8 cellular contexts compared by ENCODE assay signal in the genomic region with DNA sequence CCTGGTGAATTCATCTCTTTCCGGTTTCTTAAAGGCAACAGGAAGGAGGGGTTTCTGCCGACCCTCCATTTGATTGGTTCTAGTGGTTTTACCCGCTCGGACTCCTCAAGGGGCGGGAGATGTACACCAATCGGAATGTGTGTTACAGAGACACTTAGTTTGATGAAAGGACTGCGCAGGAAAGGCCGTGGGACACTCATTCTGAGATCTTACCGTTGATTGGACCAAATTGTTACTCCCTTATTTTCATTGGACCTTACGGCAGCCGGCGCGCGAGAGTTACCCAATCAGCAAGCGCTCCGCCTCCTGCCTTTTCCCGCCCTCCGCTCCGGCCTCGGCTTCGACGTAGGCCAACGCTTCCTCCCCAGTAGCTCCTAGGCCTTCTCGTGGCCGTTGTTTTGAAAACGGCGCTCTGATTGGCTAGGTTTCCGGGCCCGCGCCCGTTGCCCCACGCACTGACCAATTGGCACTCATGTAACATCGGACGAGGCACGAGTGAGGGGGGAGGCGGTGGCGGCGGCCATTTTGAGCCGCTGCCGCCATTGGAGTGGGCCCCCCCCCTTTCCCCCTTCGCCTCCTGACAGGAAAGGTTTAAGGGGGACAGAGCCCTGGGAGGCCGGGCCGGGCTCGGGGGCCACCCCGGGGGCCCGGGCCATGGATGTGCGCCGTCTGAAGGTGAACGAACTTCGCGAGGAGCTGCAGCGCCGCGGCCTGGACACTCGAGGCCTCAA. TPM values are rescaled to one million over a fixed set of nuclear protein-coding genes. Genes with fewer than 3 reads are reported as not detected.
DNase-seq lines count a peak whose midpoint lies in the region; ATAC-seq and TF ChIP-seq lines count a peak whose summit lies in the region.

Gene HNRNPUL1 (plus strand): TSS at position 523 of the 731 bp plus-strand sequence. CDS start 132 bp downstream, at position 655.

- H3K4me3 Mint-ChIP-seq in osteocyte (ENCODE audit: unreplicated experiment), result peak within 1 kb of the TSS; percentile 98

- H3K27me3 ChIP-seq in thymus (ENCODE audit: control insufficient read depth, insufficient read depth), result no peaks in the 10 kb centered on the region

- H3K4me1 Mint-ChIP-seq in osteocyte (ENCODE audit: unreplicated experiment), result peaks cover 40% of the 10 kb centered on the region

- WGBS in thymus, result under 1% methylated on average over 55 of the region's 55 CpGs

- TF ChIP-seq CTCF in GM12872 (IDR thresholded peaks at IDR 0.05; ENCODE audit: insufficient read depth, low read depth, low read length), result peak; percentile 32; the same call in 1 of the 3 replicates
- TF ChIP-seq CTCF in osteocyte (IDR thresholded peaks at IDR 0.05), result peak; percentile 51

- peaks cover 17% of the 10 kb centered on the region for H3K36me3 Mint-ChIP-seq in osteocyte (ENCODE audit: unreplicated experiment)

- no peaks in the 10 kb centered on the region for H3K9me3 Mint-ChIP-seq in osteocyte (ENCODE audit: unreplicated experiment)

- no peaks in the 10 kb centered on the region for H3K27me3 Mint-ChIP-seq in osteocyte (ENCODE audit: unreplicated experiment)

- peaks cover 24% of the 10 kb centered on the region for H3K4me1 ChIP-seq in thymus (ENCODE audit: control insufficient read depth, insufficient read depth, low read length)

- peak; percentile 73 for ATAC-seq in HG02759 (IDR thresholded peaks at IDR 0.05; ENCODE audit: unreplicated experiment)

- peak within 1 kb of the TSS; percentile 74 for H3K4me3 ChIP-seq in thymus (ENCODE audit: low read length)

- H3K27ac Mint-ChIP-seq in osteocyte (ENCODE audit: unreplicated experiment), result peak within 1 kb of the TSS; percentile 100

- intact Hi-C loops in head of caudate nucleus (cut with DNase I), result loop anchor here (2.0 to 10.0 kb wide), 2 partner anchors 45 to 171 kb away; partner anchors contain the start of gene DMAC2

- H3K36me3 ChIP-seq in thymus (ENCODE audit: control insufficient read depth, insufficient read depth), result peaks cover 13% of the 10 kb centered on the region

- DNase-seq in NCI-H1417 (lab: John Stamatoyannopoulos, UW) (peak; percentile 100), SW 1271 (lab: John Stamatoyannopoulos, UW) (peak; percentile 96 to 99), head of caudate nucleus (peak; percentile 95 to 99 (median 98)), osteocyte (ENCODE audit: extremely low spot score, unreplicated experiment) (peak; percentile 100)
- DNase-seq in activated naive CD8-positive, alpha-beta T cell treated with anti-CD3 and anti-CD28 coated beads, Interleukin-2, amount 50 U/mL, for 16 hours (ENCODE audit: low read depth, low spot score), result peak; percentile 97

- no peaks in the 10 kb centered on the region for H3K9me3 ChIP-seq in thymus (ENCODE audit: control insufficient read depth)

- H3K27ac ChIP-seq in thymus (ENCODE audit: low read depth), result peak within 1 kb of the TSS; percentile 100

RNA-seq across cellular contexts. Expression of gene HNRNPUL1, which starts in this region (rescaled TPM):
- total RNA-seq in osteocyte, result 226 and 237 TPM in 2 replicates
- polyA plus RNA-seq in thymus, result 98.7 TPM

Comparison
In these comparisons a context has a peak if more than half of its experiments do, and no peak if none do; other contexts are left out.
1. Peak in every context shown above with its lines: DNase-seq, ATAC-seq, H3K4me3 ChIP-seq and H3K27ac ChIP-seq.